ENCODE assay signal across 8 cellular contexts in the genomic region with DNA sequence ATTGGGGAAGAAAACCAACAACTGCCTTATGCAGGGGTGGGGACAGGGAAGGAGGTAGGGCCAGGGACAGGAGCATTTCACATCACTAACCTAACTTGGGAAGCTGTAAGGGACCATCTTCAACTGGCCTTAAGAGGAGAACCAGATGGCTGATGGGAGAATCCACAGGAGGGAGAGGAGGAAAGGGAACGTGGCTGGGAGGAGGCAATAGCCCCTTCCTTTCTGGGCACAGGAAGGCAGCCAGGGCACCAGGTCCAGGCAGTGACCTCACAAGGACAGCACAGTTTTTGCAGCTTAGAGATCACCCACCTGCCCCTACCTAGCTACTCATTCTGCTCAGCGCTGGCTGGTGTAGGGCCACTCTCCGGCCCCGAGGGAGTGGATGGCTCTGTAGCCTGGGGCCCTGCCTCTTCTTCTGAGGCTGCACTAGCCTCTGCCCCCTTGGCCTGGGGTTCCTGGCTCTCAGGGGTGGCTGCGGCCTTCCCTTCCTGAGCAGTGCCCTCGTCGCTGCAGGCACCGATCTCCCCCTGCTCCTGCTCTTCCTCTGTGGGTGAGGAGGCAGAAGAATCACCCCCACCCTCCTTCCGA. TPM values are rescaled to one million over a fixed set of nuclear protein-coding genes. Genes with fewer than 3 reads are reported as not detected.
DNase-seq lines count a peak whose midpoint lies in the region; ATAC-seq, FAIRE-seq and TF ChIP-seq lines count a peak whose summit lies in the region.

No MANE protein-coding gene starts in this region.

- H3K27ac Mint-ChIP-seq in GM23338: peak overlapping the region; percentile 46

- H3K9me2 ChIP-seq in GM23338 (ENCODE audit: insufficient read depth): no peaks in the 10 kb centered on the region

- peaks cover 12% of the 10 kb centered on the region for H3K79me1 ChIP-seq in mesendoderm (ENCODE audit: low read length)

- H2BK120ac ChIP-seq in mesendoderm (ENCODE audit: low read depth, low read length): no peak overlapping the region

- peaks cover 57% of the 10 kb centered on the region for H3K36me3 Mint-ChIP-seq in GM23338 (ENCODE audit: low read depth)

- POLR2A ChIA-PET in AG04449 (lab: Yijun Ruan, JAX): interaction anchor here (0.8 kb wide), 1 partner anchor 98 kb away, joined by 3 read pairs; no protein-coding TSS in a partner anchor

- DNase-seq in AG04449 (ENCODE audit: low read depth, low spot score): no peak
- DNase-seq in GM23338 (ENCODE audit: low spot score): no peak
- DNase-seq in ascending aorta (ENCODE audit: low spot score in 2 of 2): no peak
- DNase-seq in mesendoderm: peak; percentile 54
- DNase-seq in activated gamma-delta T cell (lab: John Stamatoyannopoulos, UW): no peak
- no peak for DNase-seq in RCC 7860 (ENCODE audit: low spot score)

- H2BK15ac ChIP-seq in mesendoderm (replicated peaks; ENCODE audit: low read depth): no peak overlapping the region

- peak overlapping the region; percentile 98 for H3K9ac ChIP-seq in mesendoderm (ENCODE audit: low read length)

- peaks cover 5% of the 10 kb centered on the region; the same call in 2 of the 3 replicates for H3K9me3 Mint-ChIP-seq in GM23338

- H3K4me2 ChIP-seq in GM23338: peak overlapping the region; percentile 98
- peak overlapping the region; percentile 72 for H3K4me2 ChIP-seq in mesendoderm (ENCODE audit: low read length)

- peaks cover 42% of the 10 kb centered on the region for H3K27me3 Mint-ChIP-seq in GM23338 (ENCODE audit: insufficient read depth, low read depth, poor library complexity)

- H3K4me1 Mint-ChIP-seq in GM23338: peaks cover 47% of the 10 kb centered on the region

- no peak for TF ChIP-seq CTCF in AG04449 (IDR thresholded peaks at IDR 0.05; ENCODE audit: insufficient read depth, low read length, missing control alignments)
- no peak for TF ChIP-seq CTCF in GM23338 (conservative IDR thresholded peaks at IDR 0.05; ENCODE audit: low read depth in 2 of 2)
- no peak for TF ChIP-seq CTCF in ascending aorta (IDR thresholded peaks at IDR 0.05)

- H3K4me3 ChIP-seq in AG04449 (ENCODE audit: low read depth, low read length) (peak overlapping the region; percentile 77), GM23338 (peak overlapping the region; percentile 95), ascending aorta (peak overlapping the region; percentile 78 to 97), mesendoderm (ENCODE audit: low read length) (peak overlapping the region; percentile 96)

- H4K8ac ChIP-seq in mesendoderm (ENCODE audit: low read depth, low read length): no peak overlapping the region

- H3K27me3 ChIP-seq in GM23338 (ENCODE audit: insufficient read depth): peaks cover 7% of the 10 kb centered on the region; the same call in 1 of the 2 replicates
- no peaks in the 10 kb centered on the region for H3K27me3 ChIP-seq in ascending aorta
- H3K27me3 ChIP-seq in mesendoderm (ENCODE audit: insufficient read depth, low read length, poor library complexity): no peaks in the 10 kb centered on the region

- peak overlapping the region; percentile 48 for H2AK5ac ChIP-seq in mesendoderm (ENCODE audit: low read length)

- no peak for FAIRE-seq in RCC 7860 (lab: Jason Lieb, UNC)

- no peak overlapping the region for H3K18ac ChIP-seq in mesendoderm (ENCODE audit: low read length)

- H3K56ac ChIP-seq in mesendoderm (ENCODE audit: low read length): peak overlapping the region; percentile 97

- H3K4ac ChIP-seq in mesendoderm (ENCODE audit: low read depth, low read length): no peak overlapping the region

- ATAC-seq in GM23338 (no peak), GM18498 (IDR thresholded peaks at IDR 0.05; ENCODE audit: unreplicated experiment) (no peak), HG02938 (IDR thresholded peaks at IDR 0.05; ENCODE audit: unreplicated experiment) (no peak)

- peaks cover 36% of the 10 kb centered on the region for H4K20me1 ChIP-seq in GM23338 (replicated peaks; ENCODE audit: insufficient read depth)

- H3F3A ChIP-seq in GM23338 (replicated peaks; ENCODE audit: low read depth): peaks cover 32% of the 10 kb centered on the region

- H3K9me3 ChIP-seq in ascending aorta: no peaks in the 10 kb centered on the region

- peaks cover 18% of the 10 kb centered on the region for H3K79me2 ChIP-seq in GM23338 (replicated peaks; ENCODE audit: insufficient read depth)
- H3K79me2 ChIP-seq in mesendoderm (ENCODE audit: control insufficient read depth, insufficient read depth, low read length): peaks cover 24% of the 10 kb centered on the region

- H3K4me1 ChIP-seq in GM23338 (ENCODE audit: insufficient read depth) (peaks cover 34% of the 10 kb centered on the region), ascending aorta (peaks cover 10 to 13% of the 10 kb centered on the region in 2 donors), mesendoderm (ENCODE audit: control insufficient read depth, low read depth, low read length) (peaks cover 10% of the 10 kb centered on the region)

- WGBS in mesendoderm (ENCODE audit: extremely low coverage, insufficient coverage, low lambda C conversion rate): no CpG with 5 or more reads among the region's 9 CpGs

- H2AFZ ChIP-seq in GM23338: no peak overlapping the region

- peak overlapping the region; percentile 66 for H3K23ac ChIP-seq in mesendoderm (ENCODE audit: low read length)

- H3K36me3 ChIP-seq in GM23338 (ENCODE audit: insufficient read depth) (no peaks in the 10 kb centered on the region; the same call in none of the 2 replicates), ascending aorta (peaks cover 18 to 31% of the 10 kb centered on the region in 2 donors), mesendoderm (ENCODE audit: control insufficient read depth, insufficient read depth, low read length) (peaks cover 9% of the 10 kb centered on the region)

- CTCF ChIA-PET in AG04449 (lab: Yijun Ruan, JAX): interaction anchor here (0.6 to 1.5 kb wide), 4 partner anchors 11 to 60 kb away, joined by 3 read pairs; a partner anchor contains a TSS

- H3K27ac ChIP-seq in GM23338 (ENCODE audit: low read depth) (peak overlapping the region; percentile 81), ascending aorta (no peak overlapping the region), mesendoderm (ENCODE audit: low read depth, low read length) (peak overlapping the region; percentile 18)

- peak overlapping the region; percentile 96 for H3K4me3 Mint-ChIP-seq in GM23338

- intact Hi-C loops in ascending aorta (cut with DNase I): no loop called here

- no peak overlapping the region for H4K5ac ChIP-seq in mesendoderm (ENCODE audit: low read length)

- H2BK5ac ChIP-seq in mesendoderm (ENCODE audit: low read length): no peak overlapping the region

TF ChIP-seq in GM23338, 12 proteins besides CTCF, POLR2A, EP300 and RAD21:
- TF ChIP-seq JUNB (IDR thresholded peaks at IDR 0.05; ENCODE audit: unreplicated experiment) (no peak), POLR2AphosphoS5 (IDR thresholded peaks at IDR 0.05; ENCODE audit: low read depth) (peak; percentile 28)

RNA-seq across cellular contexts. Expression of a gene that starts 1.7 kb away (rescaled TPM):
- 266 and 329 TPM in 2 replicates for total RNA-seq in GM23338 (2014; rRNA removed; shearing (Covaris generic))
- polyA plus RNA-seq in GM23338 (2016; fragmentation: Nextera tagmentation; extraction: Ambion mirVana): 553 and 576 TPM in 2 replicates
- 21.8 TPM for total RNA-seq in ascending aorta
- polyA plus RNA-seq in mesendoderm (2013, experiment 1 of 2): 698 TPM
- 700 TPM for polyA plus RNA-seq in mesendoderm (2013, experiment 2 of 2)

RNA-seq across cellular contexts. Expression of a gene that starts 27.9 kb away (rescaled TPM):
- 0.27 and 4.2 TPM in 2 replicates for total RNA-seq in GM23338 (2014; rRNA removed; shearing (Covaris generic))
- 2.1 and 3.6 TPM in 2 replicates for polyA plus RNA-seq in GM23338 (2016; fragmentation: Nextera tagmentation; extraction: Ambion mirVana)
- 12.2 TPM for total RNA-seq in ascending aorta
- polyA plus RNA-seq in mesendoderm (2013, experiment 1 of 2): 1.8 TPM
- polyA plus RNA-seq in mesendoderm (2013, experiment 2 of 2): 1.6 TPM

RNA-seq across cellular contexts. Expression of a gene that starts 28.0 kb away (rescaled TPM):
- total RNA-seq in GM23338 (2014; rRNA removed; shearing (Covaris generic)): not detected in 2 replicates
- 0.54 TPM in 1 of 2 replicates, not detected in the other for polyA plus RNA-seq in GM23338 (2016; fragmentation: Nextera tagmentation; extraction: Ambion mirVana)
- 4.8 TPM for total RNA-seq in ascending aorta
- polyA plus RNA-seq in mesendoderm (2013, experiment 1 of 2): 0.42 TPM
- 0.22 TPM for polyA plus RNA-seq in mesendoderm (2013, experiment 2 of 2)

RNA-seq across cellular contexts. Expression of a gene that starts 42.5 kb away (rescaled TPM):
- total RNA-seq in GM23338 (2014; rRNA removed; shearing (Covaris generic)): 104 and 116 TPM in 2 replicates
- 82.6 and 84.7 TPM in 2 replicates for polyA plus RNA-seq in GM23338 (2016; fragmentation: Nextera tagmentation; extraction: Ambion mirVana)
- total RNA-seq in ascending aorta: 75.0 TPM
- 53.0 TPM for polyA plus RNA-seq in mesendoderm (2013, experiment 1 of 2)
- polyA plus RNA-seq in mesendoderm (2013, experiment 2 of 2): 51.7 TPM

RNA-seq across cellular contexts. Expression of a gene that starts 59.9 kb away (rescaled TPM):
- total RNA-seq in GM23338 (2014; rRNA removed; shearing (Covaris generic)): 50.7 and 55.8 TPM in 2 replicates
- polyA plus RNA-seq in GM23338 (2016; fragmentation: Nextera tagmentation; extraction: Ambion mirVana): 22.7 and 24.9 TPM in 2 replicates
- 56.1 TPM for total RNA-seq in ascending aorta
- polyA plus RNA-seq in mesendoderm (2013, experiment 1 of 2): 27.3 TPM
- 27.9 TPM for polyA plus RNA-seq in mesendoderm (2013, experiment 2 of 2)

Comparison
In these comparisons a context has a peak if more than half of its experiments do, and no peak if none do; other contexts are left out.
1. H3K27ac ChIP-seq: peak in GM23338 (single experiment) and mesendoderm (single experiment); none in ascending aorta (0 of 2).
2. RNA of a gene that starts 1.7 kb away (total RNA-seq): 266 to 329 TPM in GM23338; 21.8 TPM in ascending aorta (single experiment); every median in the first group is over 10 times any median in the second.
3. Peak in every context shown above with its lines, with median percentiles within 50 percentile points of each other: H3K4me3 ChIP-seq.